ENCODE assay signal across 8 cellular contexts in the genomic region with DNA sequence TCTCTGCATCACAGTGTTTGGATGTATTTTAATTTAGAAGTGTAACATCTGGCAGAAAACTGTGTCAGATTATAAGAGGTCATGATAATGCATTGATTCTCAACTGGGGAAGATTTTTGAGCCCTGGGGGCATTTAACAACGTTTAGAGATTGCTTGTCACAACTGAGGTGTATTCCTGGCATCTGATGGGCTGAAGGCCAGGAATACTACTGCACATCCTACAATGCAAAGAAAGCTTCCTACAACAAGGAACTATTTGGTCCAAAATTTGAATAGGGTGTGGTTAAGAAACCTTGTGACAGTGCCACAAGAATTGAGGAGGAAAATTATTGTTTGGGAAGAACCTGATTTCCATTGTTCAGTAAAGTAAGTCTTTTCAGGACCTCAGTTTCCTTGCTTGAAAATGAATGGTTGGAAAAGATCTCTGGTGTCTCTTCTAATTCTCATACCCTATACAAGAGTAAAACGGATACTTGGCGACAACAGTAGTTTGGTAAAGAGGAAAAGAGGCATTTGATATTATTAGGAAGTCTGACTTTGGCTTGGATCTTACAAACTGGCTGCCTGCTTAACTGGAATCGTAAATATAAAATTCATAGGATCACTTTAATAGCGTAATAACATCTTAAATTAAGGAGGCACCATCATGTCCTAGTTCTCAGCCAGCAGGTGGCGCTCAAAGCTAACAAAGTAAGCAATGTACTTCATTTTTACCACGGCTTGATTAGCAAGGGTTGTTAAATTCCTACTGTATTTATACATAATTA. TPM values are rescaled to one million over a fixed set of nuclear protein-coding genes. Genes with fewer than 3 reads are reported as not detected.
DNase-seq lines count a peak whose midpoint lies in the region; ATAC-seq, FAIRE-seq and TF ChIP-seq lines count a peak whose summit lies in the region.

No MANE protein-coding gene starts in this region.

- no peaks in the 10 kb centered on the region for H3K9me3 Mint-ChIP-seq in osteocyte (ENCODE audit: unreplicated experiment)

- H3K4me1 ChIP-seq in SJCRH30, result no peaks in the 10 kb centered on the region
- H3K4me1 ChIP-seq in thoracic aorta (ENCODE audit: control insufficient read depth in 1 of 2, low read depth in 2 of 2), result peaks cover 0 to 7% of the 10 kb centered on the region in 2 donors

- no peak overlapping the region for H3K27ac Mint-ChIP-seq in osteocyte (ENCODE audit: unreplicated experiment)

- FAIRE-seq in frontal cortex (lab: Jason Lieb, UNC), result peak; percentile 93

- H3K4me3 ChIP-seq in SJCRH30 (no peak overlapping the region), thoracic aorta (no peak overlapping the region)

- peak; percentile 36 for DNase-seq in GM04504 (ENCODE audit: low read depth)
- DNase-seq in LoVo (ENCODE audit: low spot score), result peak; percentile 78
- DNase-seq in SJCRH30, result peak; percentile 57 to 77
- DNase-seq in activated effector memory CD4-positive, alpha-beta T cell treated with anti-CD3 and anti-CD28 coated beads, Interleukin-2, amount 50 U/mL, for 16 hours, result peak; percentile 93
- DNase-seq in frontal cortex (ENCODE audit: low spot score in 2 of 2), result peak; percentile 44 to 61
- DNase-seq in osteocyte (ENCODE audit: extremely low spot score, unreplicated experiment), result no peak
- DNase-seq in thoracic aorta (ENCODE audit: low spot score), result peak; percentile 54

- H3K9me3 ChIP-seq in SJCRH30 (replicated peaks) (no peaks in the 10 kb centered on the region), thoracic aorta (no peaks in the 10 kb centered on the region)

- TF ChIP-seq CTCF in osteocyte (IDR thresholded peaks at IDR 0.05), result peak; percentile 91
- TF ChIP-seq CTCF in thoracic aorta (IDR thresholded peaks at IDR 0.05), result peak; percentile 80

- no peak overlapping the region for H3K4me3 Mint-ChIP-seq in osteocyte (ENCODE audit: unreplicated experiment)

- H3K4me1 Mint-ChIP-seq in osteocyte (ENCODE audit: unreplicated experiment), result no peaks in the 10 kb centered on the region

- no peak overlapping the region for H3K27ac ChIP-seq in SJCRH30
- no peak overlapping the region for H3K27ac ChIP-seq in thoracic aorta

- H3K36me3 ChIP-seq in SJCRH30 (no peaks in the 10 kb centered on the region), thoracic aorta (no peaks in the 10 kb centered on the region)

- H3K36me3 Mint-ChIP-seq in osteocyte (ENCODE audit: unreplicated experiment), result no peaks in the 10 kb centered on the region

- peak; percentile 43 for ATAC-seq in thoracic aorta (ENCODE audit: insufficient number of reproducible peaks, low FRiP score, low read depth)
- no peak for ATAC-seq in HG03025 (IDR thresholded peaks at IDR 0.05; ENCODE audit: low FRiP score, unreplicated experiment)

- H3K27me3 Mint-ChIP-seq in osteocyte (ENCODE audit: unreplicated experiment), result peaks cover 68% of the 10 kb centered on the region

- H3K27me3 ChIP-seq in SJCRH30 (no peaks in the 10 kb centered on the region), thoracic aorta (replicated peaks; ENCODE audit: insufficient read depth) (no peaks in the 10 kb centered on the region)

RNA-seq across cellular contexts. Expression of gene DAZL, which starts 4.3 kb away (rescaled TPM):
- total RNA-seq in SJCRH30 (2014; rRNA removed; shearing (Covaris generic)), result not detected in 2 replicates
- not detected for total RNA-seq in frontal cortex
- total RNA-seq in osteocyte, result not detected in 2 replicates
- total RNA-seq in thoracic aorta, result not detected
